Comparison of ENCODE assay signal across 9 cellular contexts in the genomic region with DNA sequence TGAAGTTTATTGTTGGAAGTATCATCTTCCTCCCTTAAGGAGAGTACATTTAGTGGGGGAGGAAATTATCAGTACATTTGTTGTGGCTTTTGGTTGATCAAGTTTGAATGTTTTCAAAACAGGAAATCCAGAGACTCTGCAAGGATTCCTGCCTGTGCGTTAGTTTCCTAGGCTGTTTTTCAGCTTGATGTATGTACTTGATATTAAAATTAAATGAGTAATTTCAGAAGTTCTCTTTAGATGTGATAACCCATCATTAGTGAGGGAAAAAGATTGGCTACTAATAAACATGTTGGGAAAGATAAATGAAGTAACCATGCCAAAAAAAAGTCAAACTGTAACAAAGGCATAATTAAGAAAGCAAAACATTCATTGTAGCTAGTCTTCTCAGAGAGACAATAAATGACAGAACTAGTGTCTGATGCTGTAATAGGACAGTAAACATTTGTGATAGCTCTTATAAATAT.
A peak's percentile ranks its signal among the peaks of the same experiment; 100 is the strongest.
DNase-seq lines count a peak whose midpoint lies in the region; ATAC-seq and TF ChIP-seq lines count a peak whose summit lies in the region.
"Had no signal": no experiment of that assay in that cellular context is flagged by ENCODE, and none has a peak within 500 bp of the region (broad histone marks: within the 10 kb centered on the region; RNA-seq: fewer than 3 reads in every experiment).

No MANE protein-coding gene starts in this region.

- no peaks in the 10 kb centered on the region for H3K27me3 ChIP-seq in gastroesophageal sphincter

- DNase-seq in HFFc6 (no peak), C1 segment of cervical spinal cord (lab: John Stamatoyannopoulos, UW) (no peak)
- DNase-seq in effector CD4-positive, alpha-beta T cell: no peak

- H3K36me3 ChIP-seq in gastroesophageal sphincter: peaks cover 12 to 39% of the 10 kb centered on the region in 2 donors

- H3K36me3 Mint-ChIP-seq in HFFc6 (ENCODE audit: low read depth): no peaks in the 10 kb centered on the region
- H3K36me3 Mint-ChIP-seq in activated T-helper 17 cell treated with anti-CD3 and anti-CD28 coated beads, Interleukin-2, amount 50 U/mL, for 72 hours (ENCODE audit: low read depth): peaks cover 20% of the 10 kb centered on the region

- WGBS in gastroesophageal sphincter (ENCODE audit: low coverage in 1 of 2), 2 donors: 0% methylated on average over 1 of the region's 1 CpG

- H3K4me3 ChIP-seq in gastroesophageal sphincter (peak overlapping the region; percentile 23 to 31), skin epidermis (no peak overlapping the region)

- H3K27ac ChIP-seq in gastroesophageal sphincter: peak overlapping the region; percentile 91 to 100 (median 98)
- H3K27ac ChIP-seq in skin epidermis: peak overlapping the region; percentile 62 to 98 (median 84)

- no peak for TF ChIP-seq POLR2A in gastroesophageal sphincter (IDR thresholded peaks at IDR 0.05)

- H3K4me1 ChIP-seq in gastroesophageal sphincter: peaks cover 71 to 99% (median 77%) of the 10 kb centered on the region in 3 donors

- ATAC-seq in activated T-helper 17 cell treated with anti-CD3 and anti-CD28 coated beads, Interleukin-2, amount 50 U/mL, for 72 hours (replicated peaks): no peak
- ATAC-seq in gastroesophageal sphincter: no peak
- no peak for ATAC-seq in GM21515 (IDR thresholded peaks at IDR 0.05; ENCODE audit: unreplicated experiment)
- ATAC-seq in GM21737 (IDR thresholded peaks at IDR 0.05; ENCODE audit: unreplicated experiment): no peak

- no peak for TF ChIP-seq EP300 in gastroesophageal sphincter (IDR thresholded peaks at IDR 0.05)

- peak overlapping the region; percentile 95 for H3K27ac Mint-ChIP-seq in HFFc6
- H3K27ac Mint-ChIP-seq in activated T-helper 17 cell treated with anti-CD3 and anti-CD28 coated beads, Interleukin-2, amount 50 U/mL, for 72 hours: peak overlapping the region; percentile 78

- H3K9me3 ChIP-seq in gastroesophageal sphincter: no peaks in the 10 kb centered on the region

- no peaks in the 10 kb centered on the region for H3K27me3 Mint-ChIP-seq in HFFc6 (ENCODE audit: insufficient read depth)
- no peaks in the 10 kb centered on the region for H3K27me3 Mint-ChIP-seq in activated T-helper 17 cell treated with anti-CD3 and anti-CD28 coated beads, Interleukin-2, amount 50 U/mL, for 72 hours
- H3K27me3 Mint-ChIP-seq: memory B cell had no signal

- H3K9me3 Mint-ChIP-seq in HFFc6: no peaks in the 10 kb centered on the region
- no peaks in the 10 kb centered on the region for H3K9me3 Mint-ChIP-seq in activated T-helper 17 cell treated with anti-CD3 and anti-CD28 coated beads, Interleukin-2, amount 50 U/mL, for 72 hours
- H3K9me3 Mint-ChIP-seq: memory B cell had no signal

- no peak for TF ChIP-seq CTCF in HFFc6 (IDR thresholded peaks at IDR 0.05)
- no peak for TF ChIP-seq CTCF in gastroesophageal sphincter (IDR thresholded peaks at IDR 0.05)

- H3K4me3 Mint-ChIP-seq in HFFc6: peak overlapping the region; percentile 84
- peak overlapping the region; percentile 72 for H3K4me3 Mint-ChIP-seq in activated T-helper 17 cell treated with anti-CD3 and anti-CD28 coated beads, Interleukin-2, amount 50 U/mL, for 72 hours
- H3K4me3 Mint-ChIP-seq: memory B cell had no signal

- peaks cover 70% of the 10 kb centered on the region for H3K4me1 Mint-ChIP-seq in HFFc6 (ENCODE audit: low read depth)
- peaks cover 51% of the 10 kb centered on the region for H3K4me1 Mint-ChIP-seq in activated T-helper 17 cell treated with anti-CD3 and anti-CD28 coated beads, Interleukin-2, amount 50 U/mL, for 72 hours

Comparison
In these comparisons a context has a peak if more than half of its experiments do, and no peak if none do; other contexts are left out.
1. H3K4me3 ChIP-seq: peak in gastroesophageal sphincter (2 of 2); none in skin epidermis (0 of 7).